ENCODE assay signal across 12 cellular contexts in the genomic region with DNA sequence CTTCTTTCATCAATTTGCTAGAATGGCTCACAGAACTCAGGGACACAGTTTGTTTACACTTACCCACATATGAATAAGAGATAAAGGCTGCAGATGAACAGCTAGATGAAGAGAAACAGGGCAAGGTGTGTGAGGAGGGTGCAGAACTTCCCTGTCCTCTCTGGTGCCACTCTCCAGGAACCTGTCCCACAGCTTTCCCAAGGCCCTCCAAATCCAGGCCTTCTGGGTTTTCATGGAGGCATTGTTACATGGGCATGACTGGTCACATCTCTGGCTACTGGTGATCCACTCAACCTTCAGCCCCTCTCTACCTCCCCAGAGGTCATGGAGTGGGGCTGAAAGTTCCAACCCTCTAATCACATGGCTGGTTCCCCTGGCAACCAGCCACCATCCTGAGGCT.
DNase-seq lines count a peak whose midpoint lies in the region; ATAC-seq, FAIRE-seq and TF ChIP-seq lines count a peak whose summit lies in the region.
"Had no signal": no experiment of that assay in that cellular context is flagged by ENCODE, and none has a peak within 500 bp of the region (broad histone marks: within the 10 kb centered on the region; RNA-seq: fewer than 3 reads in every experiment).

No MANE protein-coding gene starts in this region.

- H3K4me1 ChIP-seq in ascending aorta (peaks cover 24 to 65% of the 10 kb centered on the region in 2 donors), lower lobe of right lung (peaks cover 26% of the 10 kb centered on the region), small intestine (ENCODE audit: control insufficient read depth in 2 of 2, insufficient read depth in 1 of 2, low read depth in 1 of 2, low read length in 1 of 2) (peaks cover 11% of the 10 kb centered on the region in 2 donors)

- BruUV-seq in Calu3 (replicated peaks; lab: Mats Ljungman, UMichigan) = no TSS peak

- TF ChIP-seq CTCF in Calu3 (IDR thresholded peaks at IDR 0.05; ENCODE audit: unreplicated experiment) (no peak), ascending aorta (IDR thresholded peaks at IDR 0.05) (no peak), lower lobe of right lung (IDR thresholded peaks at IDR 0.05) (no peak)

- intact Hi-C loops in Calu3 (cut with micrococcal nuclease; ENCODE audit: unreplicated experiment) = no loop called here
- intact Hi-C loops in ascending aorta (cut with DNase I) = loop anchor here (2.0 to 5.0 kb wide), 2 partner anchors 19 to 41 kb away; no protein-coding TSS in a partner anchor
- intact Hi-C loops in lower lobe of right lung (cut with DNase I) = no loop called here

- H3K9me3 ChIP-seq in ascending aorta = no peaks in the 10 kb centered on the region
- H3K9me3 ChIP-seq in lower lobe of right lung = no peaks in the 10 kb centered on the region
- H3K9me3 ChIP-seq in small intestine (ENCODE audit: control insufficient read depth, low read depth) = no peaks in the 10 kb centered on the region

- H3K4me3 ChIP-seq in ascending aorta (no peak overlapping the region), lower lobe of right lung (no peak overlapping the region), small intestine (ENCODE audit: low read depth in 1 of 2, low read length in 2 of 2) (no peak overlapping the region)

- H3K36me3 Mint-ChIP-seq in Calu3 (ENCODE audit: insufficient read depth, unreplicated experiment) = peaks cover 51% of the 10 kb centered on the region

- H3K27me3 Mint-ChIP-seq in Calu3 (ENCODE audit: unreplicated experiment) = no peaks in the 10 kb centered on the region

- FAIRE-seq in small intestine (lab: Jason Lieb, UNC) = no peak
- no peak for FAIRE-seq in GM19239 (lab: Jason Lieb, UNC)
- FAIRE-seq: GM12892 had no signal

- H3K9me3 Mint-ChIP-seq in Calu3 (ENCODE audit: low read depth, unreplicated experiment) = no peaks in the 10 kb centered on the region
- H3K9me3 Mint-ChIP-seq: activated T-helper 2 cell treated with anti-CD3 and anti-CD28 coated beads, Interferon-gamma antibody, Interleukin-2, Interleukin-4, amounts not matched to agents 10 μg/mL and 5 μg/mL and 100 μg/mL, durations not matched to agents 14 hours and 24 hours and 36 hours; T-helper 2 cell treated with Interferon-gamma antibody and Interleukin-4, amounts not matched to agents 5 μg/mL and 100 μg/mL, for 36 hours had no signal

- no peaks in the 10 kb centered on the region for H3K27me3 ChIP-seq in ascending aorta
- no peaks in the 10 kb centered on the region for H3K27me3 ChIP-seq in lower lobe of right lung (ENCODE audit: low read depth)
- no peaks in the 10 kb centered on the region for H3K27me3 ChIP-seq in small intestine (ENCODE audit: control insufficient read depth in 2 of 2, insufficient read depth in 2 of 2, low read length in 2 of 2)

- H3K4me1 Mint-ChIP-seq in Calu3 (ENCODE audit: low read depth, unreplicated experiment) = peaks cover 72% of the 10 kb centered on the region

- DNase-seq in Calu3 (no peak), ascending aorta (ENCODE audit: low spot score in 2 of 2) (peak in 1 of 2 donors; percentile 58), lower lobe of right lung (no peak), small intestine (no peak), GM19239 (ENCODE audit: insufficient read length, low spot score) (no peak), globus pallidus (ENCODE audit: low spot score) (no peak)
- no peak for DNase-seq in stimulated activated CD4-positive, alpha-beta T cell treated with anti-CD3 and anti-CD28 coated beads, Interleukin-12 subunit alpha, Interleukin-12 subunit beta, amount 100 ng/mL, for 4 hours
- DNase-seq: activated CD4-positive, alpha-beta T cell treated with anti-CD3 and anti-CD28 coated beads, Interleukin-2, amount 50 U/mL, for 4 hours had no signal

- peak overlapping the region; percentile 29 for H3K4me3 Mint-ChIP-seq in Calu3 (ENCODE audit: low read depth, unreplicated experiment)
- H3K4me3 Mint-ChIP-seq: T-helper 2 cell treated with Interferon-gamma antibody and Interleukin-4, amounts not matched to agents 5 μg/mL and 100 μg/mL, for 36 hours had no signal

- H3K36me3 ChIP-seq in ascending aorta (peaks cover 24 to 36% of the 10 kb centered on the region in 2 donors), lower lobe of right lung (peaks cover 21% of the 10 kb centered on the region), small intestine (ENCODE audit: control insufficient read depth in 2 of 2, insufficient read depth in 2 of 2, low read length in 2 of 2) (no peaks in the 10 kb centered on the region)

- H3K27ac ChIP-seq in ascending aorta (peak overlapping the region; percentile 88 to 96), lower lobe of right lung (peak overlapping the region; percentile 12), small intestine (ENCODE audit: low read depth in 1 of 2, low read length in 1 of 2) (peak overlapping the region; percentile 72 to 81)

- H3K27ac Mint-ChIP-seq in Calu3 (ENCODE audit: unreplicated experiment) = peak overlapping the region; percentile 88
- H3K27ac Mint-ChIP-seq: activated T-helper 2 cell treated with anti-CD3 and anti-CD28 coated beads, Interferon-gamma antibody, Interleukin-2, Interleukin-4, amounts not matched to agents 10 μg/mL and 5 μg/mL and 100 μg/mL, durations not matched to agents 14 hours and 24 hours and 36 hours; T-helper 2 cell treated with Interferon-gamma antibody and Interleukin-4, amounts not matched to agents 5 μg/mL and 100 μg/mL, for 36 hours had no signal

- ATAC-seq in lower lobe of right lung (no peak), GM19463 (IDR thresholded peaks at IDR 0.05; ENCODE audit: unreplicated experiment) (no peak)

- CTCF ChIA-PET in Calu3 (lab: Charles Lee) = interaction anchor here (1.0 to 1.2 kb wide), 2 partner anchors 32 to 86 kb away, joined by 3 to 4 read pairs; no protein-coding TSS in a partner anchor

Comparison
In these comparisons a context has a peak if more than half of its experiments do, and no peak if none do; other contexts are left out.
1. H3K27ac ChIP-seq: peak in every context shown above with its lines; median percentile 92 in ascending aorta; 76 in small intestine; 12 in lower lobe of right lung.